Comparison of ENCODE assay signal across 8 cellular contexts in the genomic region with DNA sequence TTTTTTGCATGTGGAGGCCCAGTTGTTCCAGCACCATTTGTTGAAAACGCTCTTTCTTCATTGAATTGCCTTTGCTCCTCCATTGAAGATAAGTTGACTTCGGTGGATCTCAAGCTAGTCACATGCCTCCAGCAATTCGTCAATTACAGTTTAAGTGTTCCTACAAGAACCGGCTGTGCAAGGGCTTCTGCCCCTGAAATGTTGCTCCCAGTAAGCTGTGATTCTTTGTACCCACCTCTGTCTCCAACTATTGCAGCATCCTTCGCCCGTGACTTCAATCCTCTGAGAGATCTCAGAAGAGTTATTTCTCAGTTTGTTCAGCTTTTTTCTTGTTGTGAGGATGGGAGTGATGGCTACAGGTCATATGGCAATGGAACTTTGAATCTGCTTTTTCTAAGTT.
"Had no signal": no experiment of that assay in that cellular context is flagged by ENCODE, and none has a peak within 500 bp of the region (broad histone marks: within the 10 kb centered on the region; RNA-seq: fewer than 3 reads in every experiment).

No MANE protein-coding gene starts in this region.

- H3K27ac Mint-ChIP-seq: HFFc6 had no signal

- DNase-seq: GM23248, GOT3, H7, HFFc6, IMR-90 had no signal

- H3K4me3 ChIP-seq: GM23248, HAP-1, K562 had no signal

- H3K27ac ChIP-seq: GM23248 had no signal

- H3K4me1 ChIP-seq: HAP-1 had no signal

- ATAC-seq: HCT116, K562 had no signal

- H3K4me3 Mint-ChIP-seq: HFFc6 had no signal

- H3K36me3 ChIP-seq: HAP-1 had no signal

- H3K9me3 ChIP-seq: HAP-1 had no signal
